In genomic region chr2:59008950-59009349, GRCh38 we compare ENCODE assay signal across 26 cellular contexts.
"Had no signal": no experiment of that assay in that cellular context is flagged by ENCODE, and none has a peak within 500 bp of the region (broad histone marks: within the 10 kb centered on the region; RNA-seq: fewer than 3 reads in every experiment).

No MANE protein-coding gene starts in this region.

- DNase-seq: stimulated activated CD4-positive, alpha-beta T cell treated with anti-CD3 and anti-CD28 coated beads, Interleukin-2, amount 100 ng/mL, for 48 hours; stimulated activated CD4-positive, alpha-beta T cell treated with anti-CD3 and anti-CD28 coated beads, Interleukin-4, amount 100 ng/mL, for 1 hour; stimulated activated CD4-positive, alpha-beta T cell treated with anti-CD3 and anti-CD28 coated beads, Interleukin-4, amount 100 ng/mL, for 24 hours; stimulated activated CD4-positive, alpha-beta T cell treated with anti-CD3 and anti-CD28 coated beads, Interleukin-4, amount 100 ng/mL, for 4 hours; stimulated activated CD8-positive, alpha-beta memory T cell treated with anti-CD3 and anti-CD28 coated beads, Interleukin-4, amount 100 ng/mL, for 48 hours; stimulated activated naive B cell treated with anti-CD40 and anti-IgM and Interleukin-4, amounts not matched to agents 10 μg/mL and 1 μg/mL and 100 μg/mL, for 72 hours; stimulated activated naive CD4-positive, alpha-beta T cell; stimulated activated naive CD4-positive, alpha-beta T cell treated with Interleukin-2 at 50 U/mL for 16 hours; stimulated activated naive CD8-positive, alpha-beta T cell treated with anti-CD3 and anti-CD28 coated beads, Interleukin-15, amount 100 ng/mL, for 72 hours; stimulated activated naive CD8-positive, alpha-beta T cell treated with anti-CD3 and anti-CD28 coated beads, Interleukin-15, Interleukin-2, amounts not matched to agents 100 U/mL and 50 U/mL, for 24 hours; stomach; substantia nigra; testis; thyroid gland; tibial artery; transverse colon; trophoblast cell; upper lobe of left lung; upper lobe of right lung; uterus had no signal

- H3K4me3 ChIP-seq: stomach, suprapubic skin, testis, thoracic aorta, thyroid gland, tibial artery, tibial nerve, transverse colon, upper lobe of left lung, upper lobe of right lung, uterus, vagina had no signal

- ATAC-seq: stimulated activated effector memory CD8-positive, alpha-beta T cell treated with anti-CD3 and anti-CD28 coated beads, Interleukin-12 subunit alpha, Interleukin-12 subunit beta, amount 100 ng/mL, for 72 hours; stimulated activated memory B cell treated with anti-CD40 and anti-IgM and Interleukin-4, amounts not matched to agents 10 μg/mL and 1 μg/mL and 100 μg/mL, for 72 hours; stimulated activated naive B cell treated with anti-CD40 and anti-IgM and Interleukin-4, amounts not matched to agents 10 μg/mL and 1 μg/mL and 100 μg/mL, for 72 hours; stimulated activated naive CD8-positive, alpha-beta T cell treated with anti-CD3 and anti-CD28 coated beads, Interleukin-15, amount 100 ng/mL, for 72 hours; stimulated activated naive CD8-positive, alpha-beta T cell treated with anti-CD3 and anti-CD28 coated beads, Interleukin-15, Interleukin-2, amounts not matched to agents 100 U/mL and 50 U/mL, for 24 hours; upper lobe of right lung had no signal

- H3K36me3 ChIP-seq: stomach, suprapubic skin, thoracic aorta, thyroid gland, tibial artery, tibial nerve, transverse colon, upper lobe of left lung, upper lobe of right lung, uterus, vagina had no signal

- H3K9me3 ChIP-seq: stomach, suprapubic skin, testis, thoracic aorta, thyroid gland, tibial artery, tibial nerve, transverse colon, upper lobe of left lung, upper lobe of right lung, uterus, vagina had no signal

- H3K27me3 ChIP-seq: stomach, suprapubic skin, testis, thyroid gland, tibial artery, tibial nerve, transverse colon, upper lobe of left lung, upper lobe of right lung, uterus, vagina had no signal

- H3K4me1 ChIP-seq: stomach, suprapubic skin, testis, thyroid gland, tibial artery, tibial nerve, transverse colon, upper lobe of left lung, upper lobe of right lung, uterus, vagina had no signal

- H3K27ac ChIP-seq: stomach, suprapubic skin, testis, thoracic aorta, thyroid gland, tibial artery, tibial nerve, transverse colon, upper lobe of left lung, upper lobe of right lung, uterus, vagina had no signal
